8 cellular contexts compared by ENCODE assay signal in the genomic region with DNA sequence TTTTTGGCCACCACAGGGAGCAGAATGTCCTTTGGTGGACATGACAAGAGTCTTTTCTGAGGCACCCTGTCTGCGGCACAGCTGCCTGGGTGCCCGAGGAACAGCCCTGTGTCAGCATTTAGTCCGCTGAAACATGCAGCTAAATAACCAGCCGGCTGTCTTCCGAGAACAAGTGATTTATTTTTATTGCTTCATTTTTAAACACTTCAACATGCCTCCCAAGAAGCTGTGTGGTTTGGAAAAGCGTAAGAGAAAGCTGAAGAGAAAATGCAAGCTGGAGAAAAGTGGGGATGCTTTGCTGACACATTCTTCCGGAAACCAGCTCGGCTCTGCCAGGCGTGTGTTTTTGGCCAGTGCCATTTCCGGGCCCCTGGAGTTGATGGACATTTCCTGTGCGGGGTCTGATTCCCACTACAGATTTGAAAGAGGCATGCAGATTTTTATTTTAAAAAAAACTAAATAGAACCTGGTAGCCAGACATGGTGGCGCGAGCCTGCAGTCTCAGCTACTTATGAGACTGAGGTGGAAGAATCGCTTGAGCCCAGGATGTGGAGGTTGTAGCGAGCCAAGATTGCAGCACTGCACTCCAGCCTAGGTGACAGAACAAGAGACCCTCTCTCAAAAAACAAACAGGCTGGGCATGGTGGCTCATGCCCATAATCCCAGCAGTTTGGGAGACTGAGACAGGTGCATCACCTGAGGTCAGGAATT.
DNase-seq lines count a peak whose midpoint lies in the region; ATAC-seq and TF ChIP-seq lines count a peak whose summit lies in the region.

No MANE protein-coding gene starts in this region.

- DNase-seq in AG08395 (ENCODE audit: low spot score) = peak; percentile 84
- DNase-seq in KBM-7 = peak; percentile 88
- DNase-seq in astrocyte of the cerebellum (ENCODE audit: low read depth) = peak; percentile 37
- peak; percentile 76 for DNase-seq in left kidney (ENCODE audit: low read depth, low spot score)
- DNase-seq in superior temporal gyrus (ENCODE audit: extremely low spot score) = peak; percentile 66
- no peak for DNase-seq in NCI-H2107 (lab: John Stamatoyannopoulos, UW)
- no peak for DNase-seq in NCI-H1048 (lab: John Stamatoyannopoulos, UW)

- in situ Hi-C loops in KBM-7 (cut with MboI; ENCODE audit: low pct_unique_long_range_greater_than_20kb, low sequenced_read_pairs) (no loop called here), astrocyte of the cerebellum (cut with HindIII; ENCODE audit: low sequenced_read_pairs) (no loop called here)

- no peak for TF ChIP-seq CTCF in astrocyte of the cerebellum (IDR thresholded peaks at IDR 0.05; ENCODE audit: low read depth, low read length, missing control alignments)

- no peak for ATAC-seq in GM19452 (IDR thresholded peaks at IDR 0.05; ENCODE audit: unreplicated experiment)

- H3K4me3 ChIP-seq in astrocyte of the cerebellum (ENCODE audit: low read depth, low read length) = no peak overlapping the region

Comparison
In these comparisons a context has a peak if more than half of its experiments do, and no peak if none do; other contexts are left out.
1. DNase-seq: peak in AG08395 (single experiment), KBM-7 (single experiment), astrocyte of the cerebellum (single experiment), left kidney (single experiment) and superior temporal gyrus (single experiment); none in NCI-H2107 (single experiment) and NCI-H1048 (single experiment).